16 cellular contexts compared by ENCODE assay signal in the genomic region with DNA sequence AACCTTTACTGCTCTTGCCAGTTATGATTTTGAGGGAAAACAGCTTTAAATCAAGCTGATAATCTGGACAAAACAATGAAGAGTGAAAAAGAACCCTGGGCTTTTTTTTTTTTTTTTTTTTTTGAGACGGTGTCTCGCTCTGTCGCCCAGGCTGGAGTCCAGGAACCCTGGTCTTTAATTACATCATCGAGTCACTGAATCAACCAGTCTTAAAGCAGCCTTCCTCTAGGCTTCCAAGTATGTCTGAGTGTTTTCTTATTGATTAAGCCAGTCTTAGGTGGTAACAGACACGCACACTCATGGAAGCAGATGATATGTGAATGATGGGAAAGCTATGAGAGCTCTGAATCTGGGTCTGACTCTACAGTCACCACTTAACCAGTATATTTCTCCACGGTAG. TPM values are rescaled to one million over a fixed set of nuclear protein-coding genes. Genes with fewer than 3 reads are reported as not detected.
DNase-seq lines count a peak whose midpoint lies in the region; ATAC-seq and TF ChIP-seq lines count a peak whose summit lies in the region.
"Had no signal": no experiment of that assay in that cellular context is flagged by ENCODE, and none has a peak within 500 bp of the region (broad histone marks: within the 10 kb centered on the region; RNA-seq: fewer than 3 reads in every experiment).

No MANE protein-coding gene starts in this region.

- ATAC-seq in left colon (no peak), HG02870 (IDR thresholded peaks at IDR 0.05; ENCODE audit: unreplicated experiment) (no peak), GM21619 (IDR thresholded peaks at IDR 0.05; ENCODE audit: unreplicated experiment) (no peak)

- peak overlapping the region; percentile 29 for H3K27ac ChIP-seq in angular gyrus (ENCODE audit: low read depth, low read length)

- no peaks in the 10 kb centered on the region for H3K27me3 ChIP-seq in kidney epithelial cell (ENCODE audit: control insufficient read depth, insufficient read depth, low read length)

- no peak for TF ChIP-seq CTCF in kidney epithelial cell (IDR thresholded peaks at IDR 0.05; ENCODE audit: insufficient read depth, low read length, poor library complexity, severe bottlenecking)

- intact Hi-C loops in left colon (cut with DNase I, micrococcal nuclease): no loop called here

- H3K4me3 ChIP-seq in kidney epithelial cell (ENCODE audit: low read depth, low read length): no peak overlapping the region

- peaks cover 2% of the 10 kb centered on the region for H3K36me3 ChIP-seq in kidney epithelial cell (ENCODE audit: control insufficient read depth, insufficient read depth, low read length)

- DNase-seq in NCI-H446 treated with DMSO at 0.1 percent for 48 hours (lab: John Stamatoyannopoulos, UW) (peak; percentile 27), kidney epithelial cell (ENCODE audit: low read depth) (peak; percentile 61), renal cortical epithelial cell (ENCODE audit: low read depth) (peak; percentile 86), left colon (no peak)
- DNase-seq: Calu3; CD4-positive, CD25-positive, alpha-beta regulatory T cell; HFFc6; NCI-H187 treated with DMSO at 0.1 percent for 48 hours; NCI-H226; NCI-H526; NK-92 treated with Interleukin-12 subunit alpha and Interleukin-12 subunit beta, amount 100 ng/mL, for 24 hours; OCI-M1; RPMI8226 had no signal

RNA-seq across cellular contexts. Expression of a gene that starts 5.9 kb away (rescaled TPM):
- total RNA-seq in kidney epithelial cell: 6.3 and 6.6 TPM in 2 replicates
- total RNA-seq in renal cortical epithelial cell: 4.9 and 6.8 TPM in 2 replicates
- 1 to 10 TPM; 4.3 to 5.4 TPM for total RNA-seq in left colon

Comparison
In these comparisons a context has a peak if more than half of its experiments do, and no peak if none do; other contexts are left out.
1. DNase-seq: peak in NCI-H446 treated with DMSO at 0.1 percent for 48 hours (single experiment), kidney epithelial cell (single experiment) and renal cortical epithelial cell (single experiment); none in left colon (0 of 2).